In genomic region chr3:18843188-18843587, GRCh38 we compare ENCODE assay signal across 28 cellular contexts.
"Had no signal": no experiment of that assay in that cellular context is flagged by ENCODE, and none has a peak within 500 bp of the region (broad histone marks: within the 10 kb centered on the region; RNA-seq: fewer than 3 reads in every experiment).

No MANE protein-coding gene starts in this region.

- DNase-seq: activated B cell treated with CpG ODN at 0.5 μM for 24 hours; activated CD4-positive, alpha-beta T cell treated with anti-CD3 and anti-CD28 coated beads for 48 hours; activated CD4-positive, alpha-beta T cell treated with anti-CD3 and anti-CD28 coated beads, Interleukin-2, amount 50 U/mL, for 1 hour; activated CD4-positive, alpha-beta T cell treated with anti-CD3 and anti-CD28 coated beads, Interleukin-2, amount 50 U/mL, for 48 hours; activated CD8-positive, alpha-beta memory T cell treated with anti-CD3 and anti-CD28 coated beads for 24 hours; activated CD8-positive, alpha-beta T cell treated with anti-CD3 and anti-CD28 coated beads for 36 hours; activated effector memory CD4-positive, alpha-beta T cell treated with Interleukin-2 at 50 U/mL for 16 hours; activated gamma-delta T cell treated with Interleukin-2 at 50 U/mL for 16 hours; activated naive CD4-positive, alpha-beta T cell treated with anti-CD3 and anti-CD28 coated beads, Interleukin-2, amount 50 U/mL, for 16 hours; activated naive CD4-positive, alpha-beta T cell treated with Interleukin-2 at 50 U/mL for 16 hours; activated T-cell treated with anti-CD3 and anti-CD28 coated beads, Interleukin-2, amount 50 U/mL, for 4 hours; amniotic stem cell; anterior cingulate cortex; brain microvascular endothelial cell; dorsolateral prefrontal cortex; effector memory CD4-positive, alpha-beta T cell; endodermal cell; foreskin fibroblast; head of caudate nucleus; T-helper 9 cell; WERI-Rb-1 had no signal

- H3K4me3 Mint-ChIP-seq: activated B cell treated with CpG ODN at 0.5 μM for 24 hours; activated CD8-positive, alpha-beta T cell treated with anti-CD3 and anti-CD28 coated beads for 36 hours; activated naive CD8-positive, alpha-beta T cell; activated T-cell treated with anti-CD3 and anti-CD28 coated beads, Interleukin-2, amount 50 U/mL, for 4 hours; activated T-helper 17 cell treated with anti-CD3 and anti-CD28 coated beads, Interleukin-2, amount 50 U/mL, for 72 hours; central memory CD8-positive, alpha-beta T cell; dendritic cell treated with granulocyte-macrophage colony-stimulating factor and Interleukin-4, amounts not matched to agents 40 ng/mL and 50 ng/mL, for 4 days; endodermal cell had no signal

- ATAC-seq: activated CD4-positive, CD25-positive, alpha-beta regulatory T cell treated with anti-CD3 and anti-CD28 coated beads, Interleukin-2, amount 50 U/mL, for 24 hours; activated CD8-positive, alpha-beta T cell treated with anti-CD3 and anti-CD28 coated beads for 36 hours; activated T-cell treated with anti-CD3 and anti-CD28 coated beads, Interleukin-2, amount 50 U/mL, for 4 hours; activated T-helper 17 cell treated with anti-CD3 and anti-CD28 coated beads, Interleukin-2, amount 50 U/mL, for 72 hours; esophagus mucosa had no signal

- H3K9me3 Mint-ChIP-seq: activated B cell treated with CpG ODN at 0.5 μM for 24 hours; activated CD8-positive, alpha-beta T cell treated with anti-CD3 and anti-CD28 coated beads for 36 hours; activated T-cell treated with anti-CD3 and anti-CD28 coated beads, Interleukin-2, amount 50 U/mL, for 4 hours; activated T-helper 17 cell treated with anti-CD3 and anti-CD28 coated beads, Interleukin-2, amount 50 U/mL, for 72 hours; central memory CD8-positive, alpha-beta T cell; dendritic cell treated with granulocyte-macrophage colony-stimulating factor and Interleukin-4, amounts not matched to agents 40 ng/mL and 50 ng/mL, for 4 days; endodermal cell had no signal

- H3K27ac ChIP-seq: brain microvascular endothelial cell, coronary artery, dorsolateral prefrontal cortex, WERI-Rb-1 had no signal

- H3K27me3 Mint-ChIP-seq: activated B cell treated with CpG ODN at 0.5 μM for 24 hours; activated CD8-positive, alpha-beta T cell treated with anti-CD3 and anti-CD28 coated beads for 36 hours; activated naive CD8-positive, alpha-beta T cell; activated T-helper 17 cell treated with anti-CD3 and anti-CD28 coated beads, Interleukin-2, amount 50 U/mL, for 72 hours; central memory CD8-positive, alpha-beta T cell; dendritic cell treated with granulocyte-macrophage colony-stimulating factor and Interleukin-4, amounts not matched to agents 40 ng/mL and 50 ng/mL, for 4 days had no signal

- H3K36me3 Mint-ChIP-seq: activated naive CD8-positive, alpha-beta T cell had no signal

- H3K27ac Mint-ChIP-seq: activated B cell treated with CpG ODN at 0.5 μM for 24 hours; activated CD8-positive, alpha-beta T cell treated with anti-CD3 and anti-CD28 coated beads for 36 hours; activated naive CD8-positive, alpha-beta T cell; activated T-helper 17 cell treated with anti-CD3 and anti-CD28 coated beads, Interleukin-2, amount 50 U/mL, for 72 hours; dendritic cell treated with granulocyte-macrophage colony-stimulating factor and Interleukin-4, amounts not matched to agents 40 ng/mL and 50 ng/mL, for 4 days; endodermal cell had no signal

- H3K36me3 ChIP-seq: brain microvascular endothelial cell, WERI-Rb-1 had no signal

- H3K4me3 ChIP-seq: coronary artery, dorsolateral prefrontal cortex had no signal
